ENCODE assay signal across 9 cellular contexts in the genomic region with DNA sequence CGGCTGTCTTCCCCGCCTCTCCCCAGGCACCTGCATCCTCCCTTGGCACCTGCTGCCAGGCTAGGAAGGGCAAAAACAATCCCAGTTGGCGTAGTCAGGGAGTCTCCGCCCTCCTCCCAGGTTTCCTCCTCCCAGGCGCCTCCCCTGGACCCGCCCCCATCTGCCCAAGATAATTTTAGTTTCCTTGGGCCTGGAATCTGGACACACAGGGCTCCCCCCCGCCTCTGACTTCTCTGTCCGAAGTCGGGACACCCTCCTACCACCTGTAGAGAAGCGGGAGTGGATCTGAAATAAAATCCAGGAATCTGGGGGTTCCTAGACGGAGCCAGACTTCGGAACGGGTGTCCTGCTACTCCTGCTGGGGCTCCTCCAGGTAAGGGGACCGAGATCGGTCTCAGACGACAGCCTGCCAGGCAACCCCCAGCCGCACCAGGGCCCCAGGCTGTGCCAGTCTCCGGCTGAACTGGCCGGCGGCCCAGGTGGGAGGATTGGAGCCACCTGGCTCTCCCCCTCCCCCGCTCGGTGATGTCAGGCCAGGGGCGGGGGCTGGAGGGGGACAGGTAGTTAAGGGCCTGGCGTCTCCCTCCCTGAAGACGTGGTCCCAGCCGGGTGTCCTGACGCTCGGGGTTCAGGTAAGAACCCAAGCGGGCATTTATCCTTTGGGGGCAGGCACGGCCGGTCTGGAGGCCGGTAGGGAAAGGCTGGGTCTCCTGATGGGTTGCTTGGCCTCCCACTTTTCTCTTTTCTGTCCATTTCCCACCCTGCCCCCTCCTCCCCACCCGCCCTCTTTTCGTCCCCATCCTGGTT. TPM values are rescaled to one million over a fixed set of nuclear protein-coding genes. Genes with fewer than 3 reads are reported as not detected.
DNase-seq lines count a peak whose midpoint lies in the region; FAIRE-seq and TF ChIP-seq lines count a peak whose summit lies in the region.
"Had no signal": no experiment of that assay in that cellular context is flagged by ENCODE, and none has a peak within 500 bp of the region (broad histone marks: within the 10 kb centered on the region; RNA-seq: fewer than 3 reads in every experiment).

A gene (plus strand): TSS at position 178 of the 807 bp plus-strand sequence. CDS start 4,364 bp downstream, outside the sequence.

- WGBS in ectodermal cell, 2 experiments, result 4% methylated on average over 34 of the region's 34 CpGs

- peaks cover 48% of the 10 kb centered on the region for H3K27me3 ChIP-seq in ectodermal cell (ENCODE audit: control insufficient read depth, insufficient read depth, low read length, poor library complexity, severe bottlenecking)

- H3K36me3 ChIP-seq in ectodermal cell (ENCODE audit: control insufficient read depth, insufficient read depth, low read length), result no peaks in the 10 kb centered on the region

- H3K4me1 ChIP-seq in ectodermal cell (ENCODE audit: control insufficient read depth, insufficient read depth, low read length), result peaks cover 26% of the 10 kb centered on the region

- no peak for TF ChIP-seq POLR2A in GM12891 (IDR thresholded peaks at IDR 0.05; ENCODE audit: low read depth, low read length)

- FAIRE-seq in GM12891 (lab: Jason Lieb, UNC), result no peak

- DNase-seq in GM12891 (ENCODE audit: insufficient read length, low spot score), result peak; percentile 55
- peak; percentile 81 for DNase-seq in NCI-H345 treated with DMSO at 0.1 percent for 48 hours (lab: John Stamatoyannopoulos, UW; ENCODE audit: unreplicated experiment)
- DNase-seq in mucosa of gallbladder (ENCODE audit: low spot score), result peak; percentile 82
- no peak for DNase-seq in GM03348 (ENCODE audit: low spot score)
- no peak for DNase-seq in activated gamma-delta T cell treated with Interleukin-2 at 50 U/mL for 16 hours
- no peak for DNase-seq in EL
- no peak for DNase-seq in NCI-H82 treated with DMSO at 0.1 percent for 48 hours (lab: John Stamatoyannopoulos, UW; ENCODE audit: unreplicated experiment)

- peak within 1 kb of the TSS; percentile 46 for H3K4me3 ChIP-seq in ectodermal cell (ENCODE audit: insufficient read depth, low read depth, low read length)

- H3K27ac ChIP-seq in ectodermal cell (ENCODE audit: insufficient read depth, low read depth, low read length, poor library complexity, severe bottlenecking), result no peak within 1 kb of the TSS

- no peaks in the 10 kb centered on the region for H3K9me3 ChIP-seq in ectodermal cell (ENCODE audit: control insufficient read depth, low read length)

TF ChIP-seq in GM12891, 5 proteins besides CTCF, POLR2A, EP300 and RAD21:
- TF ChIP-seq SPI1 (IDR thresholded peaks at IDR 0.05; ENCODE audit: low read depth, low read length) (no peak), POLR2AphosphoS5 (IDR thresholded peaks at IDR 0.05; ENCODE audit: low read depth, low read length) (no peak), TAF1 (IDR thresholded peaks at IDR 0.05; ENCODE audit: low read depth, low read length) (no peak), PAX5 (IDR thresholded peaks at IDR 0.05; ENCODE audit: insufficient read depth, low read length, severe bottlenecking) (no peak), POU2F2 (IDR thresholded peaks at IDR 0.05; ENCODE audit: low read depth, low read length) (no peak)
TF ChIP-seq in GM12891: peak in this region for 0.

RNA-seq across cellular contexts. Expression of the gene that starts here (rescaled TPM):
- 0.49 TPM for polyA plus RNA-seq in GM12891 (2012; ENCODE audit: low read depth, missing spikeins)
- polyA plus RNA-seq in ectodermal cell (2013, experiment 1 of 4), result 4.0 TPM
- polyA plus RNA-seq in ectodermal cell (2013, experiment 2 of 4), result 2.9 TPM
- polyA plus RNA-seq in ectodermal cell (2013, experiment 3 of 4), result 2.5 TPM
- polyA plus RNA-seq in ectodermal cell (2013, experiment 4 of 4), result 2.6 TPM
- 92.8 TPM for total RNA-seq in mucosa of gallbladder
- total RNA-seq: dermis microvascular lymphatic vessel endothelial cell had no signal

Comparison
In these comparisons a context has a peak if more than half of its experiments do, and no peak if none do; other contexts are left out.
1. DNase-seq: peak in GM12891 (single experiment), NCI-H345 treated with DMSO at 0.1 percent for 48 hours (single experiment) and mucosa of gallbladder (single experiment); none in GM03348 (single experiment), activated gamma-delta T cell treated with Interleukin-2 at 50 U/mL for 16 hours (single experiment), EL (single experiment) and NCI-H82 treated with DMSO at 0.1 percent for 48 hours (single experiment).